In the genomic region with DNA sequence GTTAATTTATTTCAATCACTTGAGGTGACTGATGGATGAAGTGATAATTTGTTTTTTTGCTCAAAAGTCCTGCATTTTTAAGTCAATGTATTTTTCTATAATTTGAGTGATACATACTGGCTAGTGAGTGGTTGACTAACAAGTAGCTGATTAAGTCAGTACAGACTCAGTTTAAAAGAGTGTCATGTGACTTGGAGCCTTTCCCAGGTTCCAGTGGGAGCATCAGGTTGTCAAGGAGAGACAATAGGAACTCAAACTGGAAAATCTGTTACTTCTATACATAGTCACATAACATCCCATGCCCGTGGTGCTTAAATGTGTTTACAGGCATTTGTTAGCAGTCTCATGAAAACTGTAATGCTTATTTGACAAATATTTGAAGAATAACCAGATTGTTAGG, we compare ENCODE assay signal across 13 cellular contexts.
DNase-seq lines count a peak whose midpoint lies in the region; ATAC-seq and TF ChIP-seq lines count a peak whose summit lies in the region.
"Had no signal": no experiment of that assay in that cellular context is flagged by ENCODE, and none has a peak within 500 bp of the region (broad histone marks: within the 10 kb centered on the region; RNA-seq: fewer than 3 reads in every experiment).

No MANE protein-coding gene starts in this region.

- H3K4me3 ChIP-seq in HEK293 (ENCODE audit: low read depth, low read length) (no peak overlapping the region), foreskin fibroblast (ENCODE audit: low read depth in 1 of 2, low read length in 2 of 2) (no peak overlapping the region), uterus (no peak overlapping the region)
- H3K4me3 ChIP-seq: upper lobe of left lung had no signal

- H3K9me3 ChIP-seq in HEK293 (ENCODE audit: control insufficient read depth, insufficient read depth, low read depth, low read length) (no peaks in the 10 kb centered on the region), uterus (no peaks in the 10 kb centered on the region)
- H3K9me3 ChIP-seq: upper lobe of left lung had no signal

- no peak for ATAC-seq in GM21360 (IDR thresholded peaks at IDR 0.05; ENCODE audit: unreplicated experiment)
- ATAC-seq: sciatic nerve had no signal

- POLR2A ChIA-PET in HEK293 (lab: Yijun Ruan, JAX): no interaction called here

- CTCF ChIA-PET in HEK293 (lab: Yijun Ruan, JAX): interaction anchor here (0.5 kb wide), 1 partner anchor 130 kb away, joined by 3 read pairs; no protein-coding TSS in a partner anchor

- no peaks in the 10 kb centered on the region for H3K36me3 ChIP-seq in HEK293 (ENCODE audit: control insufficient read depth in 2 of 2, insufficient read depth in 1 of 2, low read length in 2 of 2)
- H3K36me3 ChIP-seq in uterus: no peaks in the 10 kb centered on the region
- H3K36me3 ChIP-seq: upper lobe of left lung had no signal

- TF ChIP-seq POLR2A in uterus (IDR thresholded peaks at IDR 0.05): no peak

- no peaks in the 10 kb centered on the region for H3K27me3 ChIP-seq in uterus
- H3K27me3 ChIP-seq: upper lobe of left lung had no signal

- TF ChIP-seq CTCF in HEK293 (tag by site-specific recombination; IDR thresholded peaks at IDR 0.05): no peak
- no peak for TF ChIP-seq CTCF in foreskin fibroblast (IDR thresholded peaks at IDR 0.05; ENCODE audit: low read depth, low read length)
- TF ChIP-seq CTCF in uterus (IDR thresholded peaks at IDR 0.05): no peak

- H3K27ac ChIP-seq in HEK293 (ENCODE audit: extremely low read depth, low read depth, low read length): no peak overlapping the region
- H3K27ac ChIP-seq in angular gyrus (ENCODE audit: low read depth, low read length): peak overlapping the region; percentile 2
- no peak overlapping the region for H3K27ac ChIP-seq in uterus
- H3K27ac ChIP-seq: upper lobe of left lung, VCaP had no signal

- DNase-seq in A172 (ENCODE audit: low spot score) (peak; percentile 25), foreskin fibroblast (peak; percentile 25 to 65), RKO (ENCODE audit: low spot score) (no peak), uterus (no peak)
- DNase-seq in effector CD4-positive, alpha-beta T cell: no peak
- DNase-seq: activated T-cell treated with anti-CD3 and anti-CD28 coated beads, Interleukin-2, amount 50 U/mL, for 24 hours; NCI-H187; upper lobe of left lung had no signal

- intact Hi-C loops in uterus (cut with DNase I; ENCODE audit: low total_unique reads): no loop called here

- H3K4me1 ChIP-seq in HEK293 (ENCODE audit: control insufficient read depth, insufficient read depth, low read length): no peaks in the 10 kb centered on the region
- no peaks in the 10 kb centered on the region for H3K4me1 ChIP-seq in uterus

TF ChIP-seq in HEK293, 187 proteins besides CTCF, POLR2A, EP300 and RAD21:
- no peak for TF ChIP-seq ZNF140 (tag by site-specific recombination; IDR thresholded peaks at IDR 0.05)
- TF ChIP-seq SCRT1 (tag by site-specific recombination; IDR thresholded peaks at IDR 0.05; ENCODE audit: borderline replicate concordance): no peak
- TF ChIP-seq SCRT2 (tag by site-specific recombination; IDR thresholded peaks at IDR 0.05): peak; percentile 65

Comparison
In these comparisons a context has a peak if more than half of its experiments do, and no peak if none do; other contexts are left out.
1. DNase-seq: peak in A172 (single experiment) and foreskin fibroblast (2 of 2); none in RKO (single experiment), effector CD4-positive, alpha-beta T cell (single experiment) and uterus (0 of 2).